Comparison of ENCODE assay signal across 8 cellular contexts in the genomic region with DNA sequence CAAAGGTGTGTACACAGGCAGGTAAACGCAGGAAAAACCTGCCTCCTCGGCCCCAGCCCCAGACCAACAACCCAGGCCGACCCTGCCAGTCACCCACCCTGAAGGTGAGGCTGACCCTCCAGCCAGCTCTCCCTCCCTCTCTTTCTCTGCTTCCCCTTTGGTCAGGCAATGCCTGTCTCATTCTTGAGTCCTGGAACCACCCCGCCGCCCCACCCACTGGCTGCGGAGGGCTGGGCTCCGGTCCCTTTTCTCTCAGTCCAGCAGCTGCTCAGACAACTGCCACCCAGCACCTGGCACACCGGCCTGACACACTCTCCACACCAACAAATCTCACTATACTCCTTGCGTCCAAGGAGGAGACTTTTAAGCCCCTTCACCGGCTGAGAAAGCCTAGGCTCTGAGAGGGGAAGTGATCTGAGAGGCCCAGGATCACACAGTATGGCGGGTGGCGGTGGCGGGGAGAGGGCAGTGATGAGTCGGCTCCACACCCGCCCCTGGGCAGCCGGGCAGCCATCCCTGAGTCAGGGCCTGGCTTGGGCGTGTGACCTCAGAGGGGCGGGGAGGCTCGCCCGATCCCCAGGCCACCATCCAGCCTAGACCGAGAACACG.
A peak's percentile ranks its signal among the peaks of the same experiment; 100 is the strongest.
DNase-seq lines count a peak whose midpoint lies in the region; ATAC-seq lines count a peak whose summit lies in the region.

No MANE protein-coding gene starts in this region.

- H3K27ac ChIP-seq in ACC112 (ENCODE audit: low read depth, low read length), result peak overlapping the region; percentile 85

- H3K79me2 ChIP-seq in ACC112 (ENCODE audit: control insufficient read depth, insufficient read depth, low read length, unreplicated experiment), result peaks cover 41% of the 10 kb centered on the region

- peaks cover 22% of the 10 kb centered on the region; the same call in 1 of the 2 replicates for H3K36me3 ChIP-seq in ACC112 (ENCODE audit: insufficient read depth, low read length)

- peak overlapping the region; percentile 99 for H2AFZ ChIP-seq in ACC112 (ENCODE audit: low read length, unreplicated experiment)

- peak overlapping the region; percentile 95 for H3K4me3 ChIP-seq in ACC112 (ENCODE audit: low read depth, low read length)
- peak overlapping the region; percentile 98 for H3K4me3 ChIP-seq in iPS-18c (ENCODE audit: insufficient read depth, low read depth, low read length)
- H3K4me3 ChIP-seq in skeletal muscle cell (ENCODE audit: low read depth, low read length), result peak overlapping the region; percentile 93

- ATAC-seq in GM18867 (IDR thresholded peaks at IDR 0.05; ENCODE audit: unreplicated experiment) (peak; percentile 28), HG03280 (IDR thresholded peaks at IDR 0.05; ENCODE audit: unreplicated experiment) (no peak)

- DNase-seq in KG1 (lab: John Stamatoyannopoulos, UW) (peak; percentile 7), T-helper 9 cell (peak; percentile 32), T47D (ENCODE audit: low read depth in 1 of 2, low spot score in 1 of 2) (peak; percentile 87 to 90), skeletal muscle cell (ENCODE audit: low read depth) (no peak)

- in situ Hi-C loops in T47D (cut with HindIII; ENCODE audit: low pct_unique_long_range_greater_than_20kb, low sequenced_read_pairs), result no loop called here

- peaks cover 30% of the 10 kb centered on the region for H3K4me1 ChIP-seq in ACC112 (ENCODE audit: control insufficient read depth, insufficient read depth, low read length, unreplicated experiment)

- H3K9me3 ChIP-seq in iPS-18c (ENCODE audit: control insufficient read depth, insufficient read depth, low read length), result no peaks in the 10 kb centered on the region

- H3K27me3 ChIP-seq in ACC112 (ENCODE audit: insufficient read depth, low read length), result no peaks in the 10 kb centered on the region
